In the genomic region with DNA sequence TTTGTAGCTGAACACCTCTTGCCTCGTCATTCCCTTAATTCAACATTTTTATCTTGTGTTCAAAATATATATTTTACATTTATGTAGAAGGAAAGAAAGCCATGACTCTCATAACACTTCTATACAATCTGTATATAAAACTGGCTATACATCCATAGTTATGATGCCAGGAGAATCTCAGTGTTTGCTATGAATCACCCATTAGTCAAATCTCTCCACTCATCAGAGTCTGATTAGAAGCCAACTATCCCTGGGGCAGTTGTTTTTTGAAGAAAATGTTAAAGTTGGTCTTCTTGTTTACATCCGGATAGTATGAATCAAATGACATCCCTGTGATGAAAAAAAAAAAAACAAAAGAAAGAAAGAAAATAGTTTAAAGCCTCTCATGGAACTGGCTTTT, we compare ENCODE assay signal across 20 cellular contexts.
A peak's percentile ranks its signal among the peaks of the same experiment; 100 is the strongest.
DNase-seq lines count a peak whose midpoint lies in the region; ATAC-seq and TF ChIP-seq lines count a peak whose summit lies in the region.
"Had no signal": no experiment of that assay in that cellular context is flagged by ENCODE, and none has a peak within 500 bp of the region (broad histone marks: within the 10 kb centered on the region; RNA-seq: fewer than 3 reads in every experiment).

No MANE protein-coding gene starts in this region.

- H3K9me3 Mint-ChIP-seq in WTC11, result no peaks in the 10 kb centered on the region
- H3K9me3 Mint-ChIP-seq: activated T-helper 17 cell treated with anti-CD3 and anti-CD28 coated beads, Interleukin-2, amount 50 U/mL, for 72 hours; CD8-positive, alpha-beta memory T cell; naive thymus-derived CD4-positive, alpha-beta T cell had no signal

- POLR2A ChIA-PET in AG04450 (lab: Yijun Ruan, JAX), result no interaction called here
- POLR2A ChIA-PET in WTC11 (lab: Charles Lee), result no interaction called here

- no peaks in the 10 kb centered on the region for H3K36me3 Mint-ChIP-seq in WTC11

- no peak for ATAC-seq in WTC11
- no peak for ATAC-seq in HG02642 (IDR thresholded peaks at IDR 0.05; ENCODE audit: poor library complexity, unreplicated experiment)
- ATAC-seq in GM18909 (IDR thresholded peaks at IDR 0.05; ENCODE audit: poor library complexity, unreplicated experiment), result no peak
- no peak for ATAC-seq in HG03469 (IDR thresholded peaks at IDR 0.05; ENCODE audit: unreplicated experiment)
- ATAC-seq: activated T-helper 17 cell treated with anti-CD3 and anti-CD28 coated beads, Interleukin-2, amount 50 U/mL, for 72 hours; naive thymus-derived CD4-positive, alpha-beta T cell had no signal

- H3K9me3 ChIP-seq in AG04450 (ENCODE audit: control insufficient read depth, insufficient read depth, low read length) (no peaks in the 10 kb centered on the region), MG63 (no peaks in the 10 kb centered on the region)

- H3K4me1 Mint-ChIP-seq in WTC11, result peaks cover 8% of the 10 kb centered on the region
- H3K4me1 Mint-ChIP-seq: activated T-helper 17 cell treated with anti-CD3 and anti-CD28 coated beads, Interleukin-2, amount 50 U/mL, for 72 hours; CD8-positive, alpha-beta memory T cell had no signal

- no peak overlapping the region for H3K4me3 Mint-ChIP-seq in WTC11
- H3K4me3 Mint-ChIP-seq: activated T-helper 17 cell treated with anti-CD3 and anti-CD28 coated beads, Interleukin-2, amount 50 U/mL, for 72 hours; CD8-positive, alpha-beta memory T cell; naive thymus-derived CD4-positive, alpha-beta T cell had no signal

- H3K4me3 ChIP-seq in AG04450 (ENCODE audit: low read depth, low read length) (no peak overlapping the region), MG63 (no peak overlapping the region)
- H3K4me3 ChIP-seq: lung, skin epidermis had no signal

- no peaks in the 10 kb centered on the region for H3K36me3 ChIP-seq in MG63

- no peak overlapping the region for H3K27ac ChIP-seq in AG04450 (ENCODE audit: low read depth, low read length)
- H3K27ac ChIP-seq: skin epidermis had no signal

- H3K27ac Mint-ChIP-seq in WTC11, result 0 out of 2 replicates have a peak overlapping the region, but pooled peaks have one; percentile 6
- H3K27ac Mint-ChIP-seq: activated T-helper 17 cell treated with anti-CD3 and anti-CD28 coated beads, Interleukin-2, amount 50 U/mL, for 72 hours; CD8-positive, alpha-beta memory T cell; naive thymus-derived CD4-positive, alpha-beta T cell had no signal

- no peaks in the 10 kb centered on the region for H3K27me3 Mint-ChIP-seq in WTC11 (ENCODE audit: low read depth)
- H3K27me3 Mint-ChIP-seq: activated T-helper 17 cell treated with anti-CD3 and anti-CD28 coated beads, Interleukin-2, amount 50 U/mL, for 72 hours; CD8-positive, alpha-beta memory T cell; naive thymus-derived CD4-positive, alpha-beta T cell had no signal

- TF ChIP-seq CTCF in AG04450 (IDR thresholded peaks at IDR 0.05; ENCODE audit: low read depth, low read length) (no peak), WTC11 (IDR thresholded peaks at IDR 0.05) (no peak)

- CTCF ChIA-PET in AG04450 (lab: Charles Lee), result no interaction called here
- CTCF ChIA-PET in WTC11 (lab: Charles Lee), result no interaction called here

- peak; percentile 2 for DNase-seq in AG04450 (ENCODE audit: low read depth, low spot score)
- peak; percentile 15 for DNase-seq in HPDE6-E6E7 (ENCODE audit: extremely low spot score)
- no peak for DNase-seq in WTC11 (ENCODE audit: low spot score)
- DNase-seq in fibroblast of the conjunctiva (ENCODE audit: low read depth), result peak; percentile 28
- no peak for DNase-seq in MG63
- DNase-seq: activated CD4-positive, CD25-positive, alpha-beta regulatory T cell treated with anti-CD3 and anti-CD28 coated beads, Interleukin-2, amount 50 U/mL, for 72 hours; CD8-positive, alpha-beta memory T cell; central memory CD4-positive, alpha-beta T cell; GOT3; naive thymus-derived CD4-positive, alpha-beta T cell; NCI-H446 treated with DMSO at 0.1 percent for 48 hours; SHP77; stimulated activated CD4-positive, alpha-beta T cell treated with anti-CD3 and anti-CD28 coated beads, Interleukin-4, amount 100 ng/mL, for 1 hour; T-helper 2 cell had no signal

- no peaks in the 10 kb centered on the region for H3K27me3 ChIP-seq in AG04450 (ENCODE audit: control insufficient read depth, insufficient read depth, low read length)
- no peaks in the 10 kb centered on the region for H3K27me3 ChIP-seq in MG63

TF ChIP-seq in WTC11, 78 proteins besides CTCF, POLR2A, EP300 and RAD21 (continues in another document):
- TF ChIP-seq SP1 (CRISPR knock-in tag; conservative IDR thresholded peaks at IDR 0.05) (no peak), HMGA2 (CRISPR knock-in tag; IDR thresholded peaks at IDR 0.05) (no peak), FOXJ3 (CRISPR knock-in tag; IDR thresholded peaks at IDR 0.05; ENCODE audit: borderline replicate concordance) (no peak), GRHL2 (CRISPR knock-in tag; IDR thresholded peaks at IDR 0.05; ENCODE audit: insufficient replicate concordance, severe bottlenecking) (no peak), GABPB1 (CRISPR knock-in tag; IDR thresholded peaks at IDR 0.05) (no peak), ZNF232 (CRISPR knock-in tag; IDR thresholded peaks at IDR 0.05) (no peak), PREB (CRISPR knock-in tag; IDR thresholded peaks at IDR 0.05; ENCODE audit: borderline replicate concordance) (no peak), PRRX2 (CRISPR knock-in tag; IDR thresholded peaks at IDR 0.05) (no peak), ZNF671 (CRISPR knock-in tag; IDR thresholded peaks at IDR 0.05) (no peak)
- TF ChIP-seq, protein P1, sequence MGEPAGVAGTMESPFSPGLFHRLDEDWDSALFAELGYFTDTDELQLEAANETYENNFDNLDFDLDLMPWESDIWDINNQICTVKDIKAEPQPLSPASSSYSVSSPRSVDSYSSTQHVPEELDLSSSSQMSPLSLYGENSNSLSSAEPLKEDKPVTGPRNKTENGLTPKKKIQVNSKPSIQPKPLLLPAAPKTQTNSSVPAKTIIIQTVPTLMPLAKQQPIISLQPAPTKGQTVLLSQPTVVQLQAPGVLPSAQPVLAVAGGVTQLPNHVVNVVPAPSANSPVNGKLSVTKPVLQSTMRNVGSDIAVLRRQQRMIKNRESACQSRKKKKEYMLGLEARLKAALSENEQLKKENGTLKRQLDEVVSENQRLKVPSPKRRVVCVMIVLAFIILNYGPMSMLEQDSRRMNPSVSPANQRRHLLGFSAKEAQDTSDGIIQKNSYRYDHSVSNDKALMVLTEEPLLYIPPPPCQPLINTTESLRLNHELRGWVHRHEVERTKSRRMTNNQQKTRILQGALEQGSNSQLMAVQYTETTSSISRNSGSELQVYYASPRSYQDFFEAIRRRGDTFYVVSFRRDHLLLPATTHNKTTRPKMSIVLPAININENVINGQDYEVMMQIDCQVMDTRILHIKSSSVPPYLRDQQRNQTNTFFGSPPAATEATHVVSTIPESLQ (CRISPR knock-in tag; IDR thresholded peaks at IDR 0.05), result no peak
- TF ChIP-seq, protein P2, sequence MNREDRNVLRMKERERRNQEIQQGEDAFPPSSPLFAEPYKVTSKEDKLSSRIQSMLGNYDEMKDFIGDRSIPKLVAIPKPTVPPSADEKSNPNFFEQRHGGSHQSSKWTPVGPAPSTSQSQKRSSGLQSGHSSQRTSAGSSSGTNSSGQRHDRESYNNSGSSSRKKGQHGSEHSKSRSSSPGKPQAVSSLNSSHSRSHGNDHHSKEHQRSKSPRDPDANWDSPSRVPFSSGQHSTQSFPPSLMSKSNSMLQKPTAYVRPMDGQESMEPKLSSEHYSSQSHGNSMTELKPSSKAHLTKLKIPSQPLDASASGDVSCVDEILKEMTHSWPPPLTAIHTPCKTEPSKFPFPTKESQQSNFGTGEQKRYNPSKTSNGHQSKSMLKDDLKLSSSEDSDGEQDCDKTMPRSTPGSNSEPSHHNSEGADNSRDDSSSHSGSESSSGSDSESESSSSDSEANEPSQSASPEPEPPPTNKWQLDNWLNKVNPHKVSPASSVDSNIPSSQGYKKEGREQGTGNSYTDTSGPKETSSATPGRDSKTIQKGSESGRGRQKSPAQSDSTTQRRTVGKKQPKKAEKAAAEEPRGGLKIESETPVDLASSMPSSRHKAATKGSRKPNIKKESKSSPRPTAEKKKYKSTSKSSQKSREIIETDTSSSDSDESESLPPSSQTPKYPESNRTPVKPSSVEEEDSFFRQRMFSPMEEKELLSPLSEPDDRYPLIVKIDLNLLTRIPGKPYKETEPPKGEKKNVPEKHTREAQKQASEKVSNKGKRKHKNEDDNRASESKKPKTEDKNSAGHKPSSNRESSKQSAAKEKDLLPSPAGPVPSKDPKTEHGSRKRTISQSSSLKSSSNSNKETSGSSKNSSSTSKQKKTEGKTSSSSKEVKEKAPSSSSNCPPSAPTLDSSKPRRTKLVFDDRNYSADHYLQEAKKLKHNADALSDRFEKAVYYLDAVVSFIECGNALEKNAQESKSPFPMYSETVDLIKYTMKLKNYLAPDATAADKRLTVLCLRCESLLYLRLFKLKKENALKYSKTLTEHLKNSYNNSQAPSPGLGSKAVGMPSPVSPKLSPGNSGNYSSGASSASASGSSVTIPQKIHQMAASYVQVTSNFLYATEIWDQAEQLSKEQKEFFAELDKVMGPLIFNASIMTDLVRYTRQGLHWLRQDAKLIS (CRISPR knock-in tag; IDR thresholded peaks at IDR 0.05; ENCODE audit: borderline replicate concordance), result no peak

Comparison
In these comparisons a context has a peak if more than half of its experiments do, and no peak if none do; other contexts are left out.
1. DNase-seq: peak in AG04450 (single experiment), HPDE6-E6E7 (single experiment) and fibroblast of the conjunctiva (single experiment); none in WTC11 (single experiment) and MG63 (single experiment).